In the genomic region with DNA sequence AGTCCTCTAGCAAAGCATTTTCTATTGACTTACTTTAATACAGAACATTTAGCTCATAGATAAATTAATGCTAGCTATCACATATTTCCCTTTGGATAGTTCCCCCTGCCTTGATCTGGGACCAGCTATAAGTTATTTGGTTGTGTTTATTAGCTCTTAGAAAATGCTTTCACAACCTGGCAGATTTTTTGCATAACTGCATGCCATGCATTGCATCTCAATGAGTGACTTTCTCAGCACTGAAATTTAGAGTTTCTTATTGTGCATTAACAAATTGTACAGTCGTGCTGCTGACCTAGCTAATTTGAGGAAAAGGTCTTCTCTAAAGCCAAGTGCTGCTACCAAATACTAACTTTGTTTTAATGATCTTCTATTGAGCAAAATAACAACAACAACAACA, we compare ENCODE assay signal across 17 cellular contexts.
"Had no signal": no experiment of that assay in that cellular context is flagged by ENCODE, and none has a peak within 500 bp of the region (broad histone marks: within the 10 kb centered on the region; RNA-seq: fewer than 3 reads in every experiment).

No MANE protein-coding gene starts in this region.

- H3K27ac Mint-ChIP-seq: activated CD8-positive, alpha-beta T cell treated with anti-CD3 and anti-CD28 coated beads, Interleukin-2, amount 10 ng/mL, durations not matched to agents 7 days and 5 days; activated naive CD8-positive, alpha-beta T cell treated with anti-CD3 and anti-CD28 coated beads, Interleukin-2, amount 10 ng/mL, durations not matched to agents 7 days and 5 days; naive thymus-derived CD8-positive, alpha-beta T cell; progenitor cell of endocrine pancreas; stimulated activated naive CD8-positive, alpha-beta T cell treated with anti-CD3 and anti-CD28 coated beads, Interleukin-15, Interleukin-2, amounts not matched to agents 100 ng/mL and 50 ng/mL, for 24 hours; T-helper 17 cell; WTC11 had no signal

- H3K9me3 Mint-ChIP-seq: activated naive CD8-positive, alpha-beta T cell treated with anti-CD3 and anti-CD28 coated beads, Interleukin-2, amount 10 ng/mL, durations not matched to agents 7 days and 5 days; stimulated activated naive CD8-positive, alpha-beta T cell treated with anti-CD3 and anti-CD28 coated beads, Interleukin-15, Interleukin-2, amounts not matched to agents 100 ng/mL and 50 ng/mL, for 24 hours; WTC11 had no signal

- H3K9me3 ChIP-seq: ascending aorta, mucosa of descending colon had no signal

- H3K36me3 ChIP-seq: ascending aorta, cardiac muscle cell had no signal

- H3K4me1 Mint-ChIP-seq: activated naive CD8-positive, alpha-beta T cell treated with anti-CD3 and anti-CD28 coated beads, Interleukin-2, amount 10 ng/mL, durations not matched to agents 7 days and 5 days; WTC11 had no signal

- H3K27me3 ChIP-seq: ascending aorta, cardiac muscle cell had no signal

- H3K27ac ChIP-seq: ascending aorta, cardiac muscle cell, foreskin keratinocyte had no signal

- DNase-seq: activated CD4-positive, alpha-beta T cell treated with anti-CD3 and anti-CD28 coated beads for 48 hours; activated CD8-positive, alpha-beta memory T cell treated with anti-CD3 and anti-CD28 coated beads, Interleukin-2, amount 50 U/mL, for 48 hours; activated CD8-positive, alpha-beta T cell treated with anti-CD3 and anti-CD28 coated beads, Interleukin-2, amount 10 ng/mL, durations not matched to agents 7 days and 5 days; activated naive CD8-positive, alpha-beta T cell treated with anti-CD3 and anti-CD28 coated beads, Interleukin-2, amount 10 ng/mL, durations not matched to agents 7 days and 5 days; foreskin keratinocyte; mucosa of descending colon; naive thymus-derived CD8-positive, alpha-beta T cell; nucleus accumbens; stimulated activated CD4-positive, alpha-beta T cell treated with anti-CD3 and anti-CD28 coated beads, Interleukin-12 subunit alpha, Interleukin-12 subunit beta, amount 100 ng/mL, for 4 hours; stimulated activated CD4-positive, alpha-beta T cell treated with anti-CD3 and anti-CD28 coated beads, Interleukin-2, amount 100 ng/mL, for 48 hours; T-helper 17 cell had no signal

- H3K4me3 Mint-ChIP-seq: activated CD8-positive, alpha-beta T cell treated with anti-CD3 and anti-CD28 coated beads, Interleukin-2, amount 10 ng/mL, durations not matched to agents 7 days and 5 days; activated naive CD8-positive, alpha-beta T cell treated with anti-CD3 and anti-CD28 coated beads, Interleukin-2, amount 10 ng/mL, durations not matched to agents 7 days and 5 days; naive thymus-derived CD8-positive, alpha-beta T cell; stimulated activated naive CD8-positive, alpha-beta T cell treated with anti-CD3 and anti-CD28 coated beads, Interleukin-15, Interleukin-2, amounts not matched to agents 100 ng/mL and 50 ng/mL, for 24 hours; T-helper 17 cell; WTC11 had no signal

- ATAC-seq: activated CD8-positive, alpha-beta T cell treated with anti-CD3 and anti-CD28 coated beads, Interleukin-2, amount 10 ng/mL, durations not matched to agents 7 days and 5 days; foreskin keratinocyte; mucosa of descending colon; naive thymus-derived CD8-positive, alpha-beta T cell; sciatic nerve; T-helper 17 cell; WTC11 had no signal

- H3K4me1 ChIP-seq: ascending aorta, foreskin keratinocyte had no signal

- H3K36me3 Mint-ChIP-seq: activated naive CD8-positive, alpha-beta T cell treated with anti-CD3 and anti-CD28 coated beads, Interleukin-2, amount 10 ng/mL, durations not matched to agents 7 days and 5 days; WTC11 had no signal

- H3K4me3 ChIP-seq: ascending aorta, cardiac muscle cell, mucosa of descending colon had no signal

- H3K27me3 Mint-ChIP-seq: activated naive CD8-positive, alpha-beta T cell treated with anti-CD3 and anti-CD28 coated beads, Interleukin-2, amount 10 ng/mL, durations not matched to agents 7 days and 5 days; naive thymus-derived CD8-positive, alpha-beta T cell; progenitor cell of endocrine pancreas; stimulated activated naive CD8-positive, alpha-beta T cell treated with anti-CD3 and anti-CD28 coated beads, Interleukin-15, Interleukin-2, amounts not matched to agents 100 ng/mL and 50 ng/mL, for 24 hours; T-helper 17 cell had no signal
